In genomic region chr15:98937413-98938104, GRCh38 we compare ENCODE assay signal across 1 cellular context.
TF ChIP-seq lines count a peak whose summit lies in the region.

No MANE protein-coding gene starts in this region.

TF ChIP-seq in GM12878, 131 proteins besides CTCF, POLR2A, EP300 and RAD21 (continued from another document):
- 0 out of 2 replicates have a peak, but pooled peaks have one; percentile 40 for TF ChIP-seq ZNF592 (IDR thresholded peaks at IDR 0.05)
- no peak for TF ChIP-seq HDAC2 (IDR thresholded peaks at IDR 0.05)
- no peak for TF ChIP-seq ZNF274 (IDR thresholded peaks at IDR 0.05; ENCODE audit: insufficient read depth, insufficient read length)
- no peak for TF ChIP-seq MEF2A (IDR thresholded peaks at IDR 0.05; ENCODE audit: insufficient read depth, low read depth, low read length)
- TF ChIP-seq CREM (IDR thresholded peaks at IDR 0.05; ENCODE audit: low read depth): peak; percentile 43; the same call in 1 of the 2 replicates
- no peak for TF ChIP-seq KLF5 (IDR thresholded peaks at IDR 0.05; ENCODE audit: partially characterized antibody)
- TF ChIP-seq, protein P1, sequence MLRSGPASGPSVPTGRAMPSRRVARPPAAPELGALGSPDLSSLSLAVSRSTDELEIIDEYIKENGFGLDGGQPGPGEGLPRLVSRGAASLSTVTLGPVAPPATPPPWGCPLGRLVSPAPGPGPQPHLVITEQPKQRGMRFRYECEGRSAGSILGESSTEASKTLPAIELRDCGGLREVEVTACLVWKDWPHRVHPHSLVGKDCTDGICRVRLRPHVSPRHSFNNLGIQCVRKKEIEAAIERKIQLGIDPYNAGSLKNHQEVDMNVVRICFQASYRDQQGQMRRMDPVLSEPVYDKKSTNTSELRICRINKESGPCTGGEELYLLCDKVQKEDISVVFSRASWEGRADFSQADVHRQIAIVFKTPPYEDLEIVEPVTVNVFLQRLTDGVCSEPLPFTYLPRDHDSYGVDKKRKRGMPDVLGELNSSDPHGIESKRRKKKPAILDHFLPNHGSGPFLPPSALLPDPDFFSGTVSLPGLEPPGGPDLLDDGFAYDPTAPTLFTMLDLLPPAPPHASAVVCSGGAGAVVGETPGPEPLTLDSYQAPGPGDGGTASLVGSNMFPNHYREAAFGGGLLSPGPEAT (IDR thresholded peaks at IDR 0.05; ENCODE audit: low read depth): peak; percentile 29; the same call in 1 of the 2 replicates
- peak; percentile 28; the same call in 1 of the 2 replicates for TF ChIP-seq ZNF687 (IDR thresholded peaks at IDR 0.05)
- TF ChIP-seq, protein P2, sequence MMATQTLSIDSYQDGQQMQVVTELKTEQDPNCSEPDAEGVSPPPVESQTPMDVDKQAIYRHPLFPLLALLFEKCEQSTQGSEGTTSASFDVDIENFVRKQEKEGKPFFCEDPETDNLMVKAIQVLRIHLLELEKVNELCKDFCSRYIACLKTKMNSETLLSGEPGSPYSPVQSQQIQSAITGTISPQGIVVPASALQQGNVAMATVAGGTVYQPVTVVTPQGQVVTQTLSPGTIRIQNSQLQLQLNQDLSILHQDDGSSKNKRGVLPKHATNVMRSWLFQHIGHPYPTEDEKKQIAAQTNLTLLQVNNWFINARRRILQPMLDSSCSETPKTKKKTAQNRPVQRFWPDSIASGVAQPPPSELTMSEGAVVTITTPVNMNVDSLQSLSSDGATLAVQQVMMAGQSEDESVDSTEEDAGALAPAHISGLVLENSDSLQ (IDR thresholded peaks at IDR 0.05): 0 out of 2 replicates have a peak, but pooled peaks have one; percentile 30
